Comparison of ENCODE assay signal across 9 cellular contexts in the genomic region with DNA sequence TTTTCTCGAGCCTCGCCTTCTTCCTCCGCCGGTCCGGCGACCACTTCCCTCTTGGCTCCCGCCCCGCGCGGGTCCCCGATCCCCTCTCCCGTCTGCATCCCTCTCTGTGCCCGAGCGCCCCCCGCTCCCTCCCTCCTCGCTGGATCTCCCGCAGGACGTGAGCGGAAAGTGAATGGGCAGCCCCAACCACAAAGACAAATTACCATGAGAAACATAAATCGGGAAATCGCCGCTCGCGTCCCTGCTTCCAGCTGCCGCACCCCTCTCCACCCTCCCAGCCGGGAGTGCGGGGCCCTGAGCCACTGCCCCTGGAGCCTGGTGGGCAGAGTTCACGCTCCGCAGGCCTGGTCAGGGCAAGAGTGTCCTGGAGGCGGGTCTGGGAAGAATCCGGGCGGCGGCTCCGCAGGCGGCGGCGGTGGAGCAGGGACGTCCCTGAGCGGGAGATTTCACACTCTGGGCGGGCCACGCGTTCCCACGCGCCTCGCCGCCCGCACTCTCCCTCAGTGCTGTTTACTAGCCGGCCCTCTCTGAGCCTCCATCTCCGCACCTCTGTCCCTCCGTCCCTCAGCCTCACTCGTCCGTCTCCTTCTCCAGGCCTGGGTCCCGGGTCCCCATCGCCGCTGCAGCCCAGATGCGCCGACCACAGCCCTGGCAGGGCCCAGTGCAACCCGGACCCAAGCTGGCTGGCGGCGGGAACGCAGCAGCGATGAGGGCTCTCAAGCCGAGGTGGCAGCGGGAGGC. TPM values are rescaled to one million over a fixed set of nuclear protein-coding genes. Genes with fewer than 3 reads are reported as not detected.
A peak's percentile ranks its signal among the peaks of the same experiment; 100 is the strongest.
DNase-seq lines count a peak whose midpoint lies in the region; ATAC-seq, FAIRE-seq and TF ChIP-seq lines count a peak whose summit lies in the region.
"Had no signal": no experiment of that assay in that cellular context is flagged by ENCODE, and none has a peak within 500 bp of the region (broad histone marks: within the 10 kb centered on the region; RNA-seq: fewer than 3 reads in every experiment).

No MANE protein-coding gene starts in this region.

- peaks cover 4% of the 10 kb centered on the region for H4K20me1 ChIP-seq in keratinocyte (ENCODE audit: control insufficient read depth, extremely low read depth, insufficient read depth, low read length)

- no peak overlapping the region for H3K27ac ChIP-seq in keratinocyte (ENCODE audit: control insufficient read depth, insufficient read depth, low read length)

- H3K36me3 ChIP-seq in keratinocyte (ENCODE audit: control insufficient read depth in 2 of 2, extremely low read depth in 1 of 2, insufficient read depth in 2 of 2, low read length in 2 of 2), result no peaks in the 10 kb centered on the region

- H3K9me1 ChIP-seq in keratinocyte (ENCODE audit: control insufficient read depth, extremely low read depth, insufficient read depth, low read length), result no peaks in the 10 kb centered on the region

- H3K36me3 Mint-ChIP-seq in stimulated activated naive B cell treated with anti-CD40 and anti-IgM and Interleukin-4, amounts not matched to agents 10 μg/mL and 1 μg/mL and 100 μg/mL, for 72 hours, result no peaks in the 10 kb centered on the region

- H3K79me2 ChIP-seq in keratinocyte (ENCODE audit: control insufficient read depth, insufficient read depth, low read length), result no peaks in the 10 kb centered on the region

- FAIRE-seq in keratinocyte (lab: Jason Lieb, UNC) (no peak), RCC 7860 (lab: Jason Lieb, UNC) (no peak)

- H3K9me3 ChIP-seq in keratinocyte (ENCODE audit: control insufficient read depth, low read depth, low read length), result no peaks in the 10 kb centered on the region

- H3K4me1 Mint-ChIP-seq in stimulated activated naive B cell treated with anti-CD40 and anti-IgM and Interleukin-4, amounts not matched to agents 10 μg/mL and 1 μg/mL and 100 μg/mL, for 72 hours, result peaks cover 16 to 26% of the 10 kb centered on the region in 2 donors

- H3K4me3 ChIP-seq in astrocyte of the spinal cord (ENCODE audit: low read depth, low read length), result peak overlapping the region; percentile 5
- H3K4me3 ChIP-seq in keratinocyte (ENCODE audit: control insufficient read depth in 2 of 3, extremely low read depth in 1 of 3, insufficient read depth in 2 of 3, low read depth in 1 of 3, low read length in 3 of 3), result peak overlapping the region; percentile 34 to 65 (median 63)

- no peaks in the 10 kb centered on the region for H3K9me3 Mint-ChIP-seq in stimulated activated naive B cell treated with anti-CD40 and anti-IgM and Interleukin-4, amounts not matched to agents 10 μg/mL and 1 μg/mL and 100 μg/mL, for 72 hours

- peak overlapping the region; percentile 13 for H3K9ac ChIP-seq in keratinocyte (ENCODE audit: control insufficient read depth, extremely low read depth, insufficient read depth, low read length)

- H3K27me3 Mint-ChIP-seq in stimulated activated naive B cell treated with anti-CD40 and anti-IgM and Interleukin-4, amounts not matched to agents 10 μg/mL and 1 μg/mL and 100 μg/mL, for 72 hours, result peaks cover 61 to 64% of the 10 kb centered on the region in 2 donors

- peak overlapping the region; percentile 95 for H3K4me2 ChIP-seq in keratinocyte (ENCODE audit: control insufficient read depth, extremely low read depth, insufficient read depth, low read depth, low read length)

- H3K27ac Mint-ChIP-seq in stimulated activated naive B cell treated with anti-CD40 and anti-IgM and Interleukin-4, amounts not matched to agents 10 μg/mL and 1 μg/mL and 100 μg/mL, for 72 hours, result no peak overlapping the region

- DNase-seq in CD1c-positive myeloid dendritic cell (ENCODE audit: extremely low spot score), result peak; percentile 18
- no peak for DNase-seq in astrocyte of the spinal cord (ENCODE audit: low read depth, low spot score)
- DNase-seq in keratinocyte (ENCODE audit: low read depth, low spot score), result no peak
- DNase-seq in stimulated activated naive B cell treated with anti-CD40 and anti-IgM and Interleukin-4, amounts not matched to agents 10 μg/mL and 1 μg/mL and 100 μg/mL, for 72 hours, result no peak
- no peak for DNase-seq in cerebellar cortex (ENCODE audit: low spot score)
- no peak for DNase-seq in HT-29 (ENCODE audit: low spot score)
- DNase-seq in RCC 7860 (ENCODE audit: low spot score), result no peak

- no peak for TF ChIP-seq EP300 in Ishikawa (IDR thresholded peaks at IDR 0.05; ENCODE audit: borderline replicate concordance)

- peaks cover 80% of the 10 kb centered on the region for H3K27me3 ChIP-seq in keratinocyte (ENCODE audit: control insufficient read depth, extremely low read depth, insufficient read depth, low read length)

- H2AFZ ChIP-seq in keratinocyte (ENCODE audit: control insufficient read depth, low read length), result peak overlapping the region; percentile 52

- in situ Hi-C loops in astrocyte of the spinal cord (cut with HindIII; ENCODE audit: low sequenced_read_pairs), result no loop called here

- ATAC-seq in stimulated activated naive B cell treated with anti-CD40 and anti-IgM and Interleukin-4, amounts not matched to agents 10 μg/mL and 1 μg/mL and 100 μg/mL, for 72 hours (replicated peaks), result peak; percentile 15 to 43

- no peak for TF ChIP-seq RAD21 in Ishikawa (IDR thresholded peaks at IDR 0.05; ENCODE audit: low read depth)

- peaks cover 16% of the 10 kb centered on the region for H3K4me1 ChIP-seq in keratinocyte (ENCODE audit: control insufficient read depth, extremely low read depth, insufficient read depth, low read length)

- TF ChIP-seq CTCF in astrocyte of the spinal cord (IDR thresholded peaks at IDR 0.05; ENCODE audit: low read depth, low read length), result no peak
- no peak for TF ChIP-seq CTCF in keratinocyte (optimal IDR thresholded peaks at IDR 0.05 in 1 of 3, IDR thresholded peaks at IDR 0.05 in 1 of 3, conservative IDR thresholded peaks at IDR 0.05 in 1 of 3; ENCODE audit: extremely low read depth in 1 of 3, insufficient read depth in 2 of 3, low read length in 3 of 3)

- H3K4me3 Mint-ChIP-seq in stimulated activated naive B cell treated with anti-CD40 and anti-IgM and Interleukin-4, amounts not matched to agents 10 μg/mL and 1 μg/mL and 100 μg/mL, for 72 hours, result peak overlapping the region; percentile 83 to 85

- dilution Hi-C loops in keratinocyte (cut with MboI; ENCODE audit: extremely low pct_ligation_motif_present, low sequenced_read_pairs), result no loop called here

TF ChIP-seq in Ishikawa, 13 proteins besides CTCF, POLR2A, EP300 and RAD21:
- TF ChIP-seq EGR1 (IDR thresholded peaks at IDR 0.05) (no peak), NFIC (IDR thresholded peaks at IDR 0.05) (no peak)
- TF ChIP-seq, protein P1, sequence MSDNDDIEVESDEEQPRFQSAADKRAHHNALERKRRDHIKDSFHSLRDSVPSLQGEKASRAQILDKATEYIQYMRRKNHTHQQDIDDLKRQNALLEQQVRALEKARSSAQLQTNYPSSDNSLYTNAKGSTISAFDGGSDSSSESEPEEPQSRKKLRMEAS (IDR thresholded peaks at IDR 0.05), result peak; percentile 83

RNA-seq across cellular contexts. Expression of gene SEMA5B, which starts 0.8 kb away (rescaled TPM):
- polyA plus RNA-seq in keratinocyte, result 0.03 to 0.28 TPM (median 0.04 TPM) in 3 replicates
- 2.8 TPM for polyA plus RNA-seq in keratinocyte (2011; ENCODE audit: low read depth)
- polyA plus RNA-seq in keratinocyte (2011; cell fraction: cytosol; rRNA removed), result 0.05 and 0.10 TPM in 2 replicates
- 0.50 and 0.75 TPM in 2 replicates for polyA plus RNA-seq in keratinocyte (2011; cell fraction: nucleus; rRNA removed)
- polyA plus RNA-seq in keratinocyte (2012; ENCODE audit: low replicate concordance), result 0.15 and 4.9 TPM in 2 replicates
- 0.06 to 0.10 TPM in 2 of 3 replicates, not detected in the other for polyA minus RNA-seq in keratinocyte
- not detected for polyA minus RNA-seq in keratinocyte (2011; cell fraction: cytosol; rRNA and poly(A)+ RNA removed)
- polyA minus RNA-seq in keratinocyte (2011; cell fraction: nucleus; rRNA and poly(A)+ RNA removed), result 0.21 and 0.85 TPM in 2 replicates
- not detected in 2 replicates for total RNA-seq in HT-29 (2014; rRNA removed; shearing (Covaris generic))
- total RNA-seq: glomerular endothelial cell had no signal

RNA-seq across cellular contexts. Expression of gene PDIA5, which starts 40.1 kb away (rescaled TPM):
- polyA plus RNA-seq in keratinocyte, result 23.5 to 29.8 TPM (median 29.6 TPM) in 3 replicates
- polyA plus RNA-seq in keratinocyte (2011; ENCODE audit: low read depth), result 24.8 TPM
- 15.9 and 17.0 TPM in 2 replicates for polyA plus RNA-seq in keratinocyte (2011; cell fraction: cytosol; rRNA removed)
- 53.9 and 57.5 TPM in 2 replicates for polyA plus RNA-seq in keratinocyte (2011; cell fraction: nucleus; rRNA removed)
- 11.6 and 32.4 TPM in 2 replicates for polyA plus RNA-seq in keratinocyte (2012; ENCODE audit: low replicate concordance)
- polyA minus RNA-seq in keratinocyte, result 19.6 to 21.1 TPM (median 20.7 TPM) in 3 replicates
- polyA minus RNA-seq in keratinocyte (2011; cell fraction: cytosol; rRNA and poly(A)+ RNA removed), result 17.5 TPM
- polyA minus RNA-seq in keratinocyte (2011; cell fraction: nucleus; rRNA and poly(A)+ RNA removed), result 16.8 and 26.0 TPM in 2 replicates
- total RNA-seq in HT-29 (2014; rRNA removed; shearing (Covaris generic)), result 18.5 and 22.8 TPM in 2 replicates
